In the genomic region with DNA sequence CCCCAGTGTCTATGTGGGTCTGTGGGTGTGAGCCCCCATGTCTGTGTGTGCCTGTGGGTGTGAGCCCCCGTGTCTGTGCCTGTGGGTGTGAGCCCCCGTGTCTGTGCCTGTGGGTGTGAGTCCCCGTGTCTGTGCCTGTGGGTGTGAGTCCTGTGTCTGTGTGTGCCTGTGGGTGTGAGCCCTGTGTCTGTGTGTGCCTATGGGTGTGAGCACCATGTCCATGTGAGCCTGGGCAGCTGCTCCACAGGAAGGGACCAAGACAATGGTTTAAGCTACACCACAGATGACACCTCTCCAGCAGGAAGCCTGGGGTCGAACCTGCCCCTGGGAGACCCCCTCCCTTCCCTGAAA, we compare ENCODE assay signal across 19 cellular contexts.
DNase-seq lines count a peak whose midpoint lies in the region; ATAC-seq and TF ChIP-seq lines count a peak whose summit lies in the region.
"Had no signal": no experiment of that assay in that cellular context is flagged by ENCODE, and none has a peak within 500 bp of the region (broad histone marks: within the 10 kb centered on the region; RNA-seq: fewer than 3 reads in every experiment).

No MANE protein-coding gene starts in this region.

- peak overlapping the region; percentile 13 for H3K4me3 Mint-ChIP-seq in stimulated activated naive CD8-positive, alpha-beta T cell treated with anti-CD3 and anti-CD28 coated beads, Interleukin-15, Interleukin-2, amounts not matched to agents 100 ng/mL and 50 ng/mL, for 24 hours
- H3K4me3 Mint-ChIP-seq in T-helper 17 cell (peak overlapping the region; percentile 78), endothelial cell (ENCODE audit: unreplicated experiment) (no peak overlapping the region)
- H3K4me3 Mint-ChIP-seq in stimulated activated naive CD8-positive, alpha-beta T cell treated with anti-CD3 and anti-CD28 coated beads, Interleukin-15, amount 100 ng/mL, for 72 hours: peak overlapping the region; percentile 1 to 51

- H3K36me3 Mint-ChIP-seq in stimulated activated naive CD8-positive, alpha-beta T cell treated with anti-CD3 and anti-CD28 coated beads, Interleukin-15, Interleukin-2, amounts not matched to agents 100 ng/mL and 50 ng/mL, for 24 hours (ENCODE audit: low read depth): no peaks in the 10 kb centered on the region
- H3K36me3 Mint-ChIP-seq in T-helper 17 cell (ENCODE audit: low read depth) (no peaks in the 10 kb centered on the region), endothelial cell (ENCODE audit: low read depth, unreplicated experiment) (peaks cover 13% of the 10 kb centered on the region)

- TF ChIP-seq POLR2A in erythroblast (IDR thresholded peaks at IDR 0.05; ENCODE audit: low read length): no peak

- no peaks in the 10 kb centered on the region for H3K4me1 ChIP-seq in SJCRH30
- H3K4me1 ChIP-seq: breast epithelium, transverse colon had no signal

- no peaks in the 10 kb centered on the region for H3K27me3 Mint-ChIP-seq in stimulated activated naive CD8-positive, alpha-beta T cell treated with anti-CD3 and anti-CD28 coated beads, Interleukin-15, Interleukin-2, amounts not matched to agents 100 ng/mL and 50 ng/mL, for 24 hours
- H3K27me3 Mint-ChIP-seq in T-helper 17 cell (peaks cover 15% of the 10 kb centered on the region), endothelial cell (ENCODE audit: unreplicated experiment) (peaks cover 5% of the 10 kb centered on the region)
- H3K27me3 Mint-ChIP-seq in stimulated activated naive CD8-positive, alpha-beta T cell treated with anti-CD3 and anti-CD28 coated beads, Interleukin-15, amount 100 ng/mL, for 72 hours: peaks cover 35% of the 10 kb centered on the region

- peak overlapping the region; percentile 32 for H3K27ac Mint-ChIP-seq in stimulated activated naive CD8-positive, alpha-beta T cell treated with anti-CD3 and anti-CD28 coated beads, Interleukin-15, Interleukin-2, amounts not matched to agents 100 ng/mL and 50 ng/mL, for 24 hours
- H3K27ac Mint-ChIP-seq in T-helper 17 cell (peak overlapping the region; percentile 21), endothelial cell (ENCODE audit: unreplicated experiment) (peak overlapping the region; percentile 77)
- peak overlapping the region in 1 of 2 donors; percentile 37 for H3K27ac Mint-ChIP-seq in stimulated activated naive CD8-positive, alpha-beta T cell treated with anti-CD3 and anti-CD28 coated beads, Interleukin-15, amount 100 ng/mL, for 72 hours
- H3K27ac Mint-ChIP-seq: activated naive CD4-positive, alpha-beta T cell treated with anti-CD3 and anti-CD28 coated beads, Interleukin-2, amount 50 U/mL, for 24 hours had no signal

- H3K36me3 ChIP-seq in SJCRH30: no peaks in the 10 kb centered on the region
- H3K36me3 ChIP-seq: breast epithelium, transverse colon had no signal

- no peaks in the 10 kb centered on the region for H3K9me3 Mint-ChIP-seq in stimulated activated naive CD8-positive, alpha-beta T cell treated with anti-CD3 and anti-CD28 coated beads, Interleukin-15, Interleukin-2, amounts not matched to agents 100 ng/mL and 50 ng/mL, for 24 hours
- H3K9me3 Mint-ChIP-seq in endothelial cell (ENCODE audit: unreplicated experiment): no peaks in the 10 kb centered on the region
- H3K9me3 Mint-ChIP-seq in stimulated activated naive CD8-positive, alpha-beta T cell treated with anti-CD3 and anti-CD28 coated beads, Interleukin-15, amount 100 ng/mL, for 72 hours: no peaks in the 10 kb centered on the region
- H3K9me3 Mint-ChIP-seq: activated naive CD4-positive, alpha-beta T cell treated with anti-CD3 and anti-CD28 coated beads, Interleukin-2, amount 50 U/mL, for 24 hours had no signal

- no peak for ATAC-seq in stimulated activated naive CD8-positive, alpha-beta T cell treated with anti-CD3 and anti-CD28 coated beads, Interleukin-15, Interleukin-2, amounts not matched to agents 100 U/mL and 50 U/mL, for 24 hours
- ATAC-seq in T-helper 17 cell (peak; percentile 10), HG03280 (IDR thresholded peaks at IDR 0.05; ENCODE audit: unreplicated experiment) (no peak)
- ATAC-seq in stimulated activated naive CD8-positive, alpha-beta T cell treated with anti-CD3 and anti-CD28 coated beads, Interleukin-15, amount 100 ng/mL, for 72 hours: peak; percentile 11
- ATAC-seq: HCT116, left colon had no signal

- peaks cover 14% of the 10 kb centered on the region for H3K27me3 ChIP-seq in SJCRH30

- H3K27ac ChIP-seq in SJCRH30: no peak overlapping the region
- H3K27ac ChIP-seq: breast epithelium, transverse colon had no signal

- TF ChIP-seq CTCF in endothelial cell (IDR thresholded peaks at IDR 0.05; ENCODE audit: unreplicated experiment): no peak

- DNase-seq in stimulated activated naive CD8-positive, alpha-beta T cell treated with anti-CD3 and anti-CD28 coated beads, Interleukin-15, Interleukin-2, amounts not matched to agents 100 U/mL and 50 U/mL, for 24 hours: no peak
- no peak for DNase-seq in T-helper 17 cell
- no peak for DNase-seq in endothelial cell (ENCODE audit: low spot score)
- no peak for DNase-seq in stimulated activated naive CD8-positive, alpha-beta T cell treated with anti-CD3 and anti-CD28 coated beads, Interleukin-15, amount 100 ng/mL, for 72 hours
- DNase-seq in SJCRH30: no peak
- no peak for DNase-seq in erythroblast (lab: John Stamatoyannopoulos, UW)
- DNase-seq: effector CD4-positive, alpha-beta T cell; left colon; MM.1S; NCI-H187; NCI-H446 treated with DMSO at 0.1 percent for 48 hours; SIG-M5; stimulated activated CD4-positive, alpha-beta T cell treated with anti-CD3 and anti-CD28 coated beads, Interleukin-4, amount 100 ng/mL, for 4 hours; transverse colon had no signal

- H3K4me3 ChIP-seq in SJCRH30: no peak overlapping the region
- H3K4me3 ChIP-seq: breast epithelium, transverse colon had no signal

- H3K9me3 ChIP-seq in T-helper 17 cell (ENCODE audit: control insufficient read depth, low read length, poor library complexity, severe bottlenecking) (no peaks in the 10 kb centered on the region), SJCRH30 (replicated peaks) (no peaks in the 10 kb centered on the region)
- H3K9me3 ChIP-seq: breast epithelium, transverse colon had no signal

- H3K4me1 Mint-ChIP-seq in stimulated activated naive CD8-positive, alpha-beta T cell treated with anti-CD3 and anti-CD28 coated beads, Interleukin-15, Interleukin-2, amounts not matched to agents 100 ng/mL and 50 ng/mL, for 24 hours (ENCODE audit: low read depth): peaks cover 30% of the 10 kb centered on the region
- peaks cover 30% of the 10 kb centered on the region for H3K4me1 Mint-ChIP-seq in T-helper 17 cell
- H3K4me1 Mint-ChIP-seq in endothelial cell (ENCODE audit: unreplicated experiment): peaks cover 15% of the 10 kb centered on the region
- peaks cover 28% of the 10 kb centered on the region for H3K4me1 Mint-ChIP-seq in stimulated activated naive CD8-positive, alpha-beta T cell treated with anti-CD3 and anti-CD28 coated beads, Interleukin-15, amount 100 ng/mL, for 72 hours

Comparison
In these comparisons a context has a peak if more than half of its experiments do, and no peak if none do; other contexts are left out.
1. ATAC-seq: peak in T-helper 17 cell (single experiment) and stimulated activated naive CD8-positive, alpha-beta T cell treated with anti-CD3 and anti-CD28 coated beads, Interleukin-15, amount 100 ng/mL, for 72 hours (single experiment); none in stimulated activated naive CD8-positive, alpha-beta T cell treated with anti-CD3 and anti-CD28 coated beads, Interleukin-15, Interleukin-2, amounts not matched to agents 100 U/mL and 50 U/mL, for 24 hours (single experiment) and HG03280 (single experiment).